ENCODE assay signal across 8 cellular contexts in the genomic region with DNA sequence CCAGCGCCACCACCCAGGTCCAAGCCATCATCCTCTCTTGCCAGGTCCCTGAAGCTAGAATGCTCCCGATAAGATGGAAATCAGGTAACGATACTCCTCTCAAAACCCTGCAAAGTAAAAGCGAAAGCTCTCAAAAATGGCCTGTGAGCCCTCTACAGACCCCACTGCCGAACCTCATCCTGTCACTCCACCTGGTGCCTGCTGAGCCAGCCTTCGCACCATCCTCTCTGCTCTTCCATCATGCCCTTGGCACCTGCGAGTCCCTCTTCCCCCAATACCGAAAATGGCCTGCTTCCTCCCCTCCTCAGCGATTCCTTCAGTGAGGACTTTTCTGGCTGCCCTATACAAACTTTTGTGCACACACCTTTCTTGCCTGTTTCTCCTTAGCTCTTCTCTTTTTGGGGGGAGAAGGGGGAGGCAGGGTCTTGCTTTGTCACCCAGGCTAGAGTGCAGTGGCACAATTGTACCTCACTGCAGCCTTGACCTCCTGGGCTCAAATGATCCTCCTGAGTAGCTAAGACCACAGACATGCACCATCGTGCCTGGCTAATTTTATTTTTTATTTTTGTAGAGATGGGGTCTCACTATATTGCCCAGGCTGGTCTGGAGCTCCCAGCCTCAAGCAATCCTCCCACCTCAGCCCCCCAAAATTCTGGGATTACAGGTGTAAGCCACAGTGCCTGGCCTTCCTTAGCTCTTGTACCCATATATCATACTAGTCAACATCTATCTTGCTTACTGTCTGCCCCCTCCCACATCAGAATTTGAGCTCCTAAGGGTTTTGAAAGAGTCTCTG. TPM values are rescaled to one million over a fixed set of nuclear protein-coding genes. Genes with fewer than 3 reads are reported as not detected.
DNase-seq lines count a peak whose midpoint lies in the region; ATAC-seq and TF ChIP-seq lines count a peak whose summit lies in the region.

No MANE protein-coding gene starts in this region.

- ATAC-seq in psoas muscle: no peak
- ATAC-seq in HG02763 (IDR thresholded peaks at IDR 0.05; ENCODE audit: unreplicated experiment): no peak

- no peak for TF ChIP-seq POLR2A in Peyer's patch (IDR thresholded peaks at IDR 0.05)

- peak overlapping the region; percentile 76 for H3K4me3 ChIP-seq in GM12865 (ENCODE audit: low read depth, low read length)
- peak overlapping the region in 2 of 4 donors; percentile 18 to 27 for H3K4me3 ChIP-seq in Peyer's patch
- no peak overlapping the region for H3K4me3 ChIP-seq in colonic mucosa
- peak overlapping the region; percentile 39 for H3K4me3 ChIP-seq in psoas muscle

- H3K27me3 ChIP-seq in Peyer's patch (no peaks in the 10 kb centered on the region), colonic mucosa (no peaks in the 10 kb centered on the region), psoas muscle (ENCODE audit: insufficient read depth in 3 of 3, low read length in 2 of 3) (no peaks in the 10 kb centered on the region)

- H3K4me1 ChIP-seq in Peyer's patch (peaks cover 9 to 68% (median 12%) of the 10 kb centered on the region in 4 donors), colonic mucosa (no peaks in the 10 kb centered on the region), psoas muscle (peaks cover 70% of the 10 kb centered on the region)

- peak overlapping the region; percentile 7 to 41 for H3K9ac ChIP-seq in colonic mucosa (ENCODE audit: low read depth in 2 of 2, low read length in 2 of 2)

- no peaks in the 10 kb centered on the region for H3K9me3 ChIP-seq in Peyer's patch
- no peaks in the 10 kb centered on the region for H3K9me3 ChIP-seq in colonic mucosa
- H3K9me3 ChIP-seq in psoas muscle: no peaks in the 10 kb centered on the region

- TF ChIP-seq CTCF in GM12865 (IDR thresholded peaks at IDR 0.05; ENCODE audit: insufficient read depth, low read depth, low read length, missing control alignments): no peak
- no peak for TF ChIP-seq CTCF in Peyer's patch (IDR thresholded peaks at IDR 0.05)
- TF ChIP-seq CTCF in colonic mucosa (IDR thresholded peaks at IDR 0.05): no peak
- TF ChIP-seq CTCF in psoas muscle (IDR thresholded peaks at IDR 0.05): no peak

- H3K36me3 ChIP-seq in Peyer's patch: no peaks in the 10 kb centered on the region
- H3K36me3 ChIP-seq in colonic mucosa: no peaks in the 10 kb centered on the region
- no peaks in the 10 kb centered on the region for H3K36me3 ChIP-seq in psoas muscle (ENCODE audit: insufficient read depth in 1 of 2, low read depth in 1 of 2)

- DNase-seq in GM12865 (ENCODE audit: low read depth) (peak; percentile 83), Peyer's patch (peak in 2 of 3 donors; percentile 63 to 66), colonic mucosa (no peak), psoas muscle (no peak), NCI-H146 (lab: John Stamatoyannopoulos, UW) (no peak), superior temporal gyrus (ENCODE audit: extremely low spot score) (no peak), NCI-H510A treated with DMSO at 0.1 percent for 48 hours (lab: John Stamatoyannopoulos, UW) (no peak)

- intact Hi-C loops in colonic mucosa (cut with DNase I): no loop called here
- intact Hi-C loops in psoas muscle (cut with DNase I): loop anchor here (10.0 kb wide), 1 partner anchor 354 kb away; no protein-coding TSS in a partner anchor

- WGBS in psoas muscle, 3 donors: 59 to 79% (median 74%) methylated on average over 10 of the region's 10 CpGs

- H3K27ac ChIP-seq in Peyer's patch (peak overlapping the region; percentile 66 to 98 (median 95)), colonic mucosa (peak overlapping the region; percentile 42), psoas muscle (peak overlapping the region; percentile 100)

RNA-seq across cellular contexts. Expression of gene IDH2, which starts 3.0 kb away (rescaled TPM):
- total RNA-seq in Peyer's patch (100 to 1,000 TPM in 3 of 4 donors, 10 to 100 TPM in 1; 89.9 to 184 (median 119) TPM), colonic mucosa (100 to 1,000 TPM; 201 to 286 TPM), psoas muscle (100 to 1,000 TPM; 513 to 926 (median 752) TPM)
- polyA plus RNA-seq in psoas muscle: 100 to 1,000 TPM; 365 to 759 (median 405) TPM

Comparison
In these comparisons a context has a peak if more than half of its experiments do, and no peak if none do; other contexts are left out.
1. DNase-seq: peak in GM12865 (single experiment) and Peyer's patch (2 of 3); none in colonic mucosa (single experiment), psoas muscle (0 of 2), NCI-H146 (single experiment), superior temporal gyrus (single experiment) and NCI-H510A treated with DMSO at 0.1 percent for 48 hours (single experiment).
2. H3K27ac ChIP-seq: peak in every context shown above with its lines; median percentile 100 in psoas muscle; 95 in Peyer's patch; 42 in colonic mucosa.